In the genomic region with DNA sequence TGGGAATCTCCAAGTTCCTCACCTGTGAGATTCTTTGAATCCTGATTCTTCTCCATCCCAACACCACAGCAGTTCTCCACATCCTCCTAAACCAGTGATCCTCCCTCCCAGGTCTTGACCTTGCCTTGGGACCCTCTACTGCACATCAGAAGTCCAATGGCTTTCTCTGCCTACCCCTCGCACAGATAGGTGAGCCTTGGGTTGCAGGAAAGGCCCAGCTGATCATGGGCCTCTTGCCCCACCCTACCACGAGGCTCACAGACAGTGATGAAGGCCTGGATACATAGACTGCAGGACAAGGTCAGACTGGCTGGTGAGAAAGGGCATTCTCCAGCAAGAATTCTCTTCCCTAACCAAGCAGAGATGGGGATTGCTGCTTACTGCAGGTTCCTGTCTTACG, we compare ENCODE assay signal across 12 cellular contexts. TPM values are rescaled to one million over a fixed set of nuclear protein-coding genes. Genes with fewer than 3 reads are reported as not detected.
DNase-seq lines count a peak whose midpoint lies in the region; TF ChIP-seq lines count a peak whose summit lies in the region.
"Had no signal": no experiment of that assay in that cellular context is flagged by ENCODE, and none has a peak within 500 bp of the region (broad histone marks: within the 10 kb centered on the region; RNA-seq: fewer than 3 reads in every experiment).

No MANE protein-coding gene starts in this region.

- peak overlapping the region; percentile 63 for H3K4me3 ChIP-seq in HUES64 (ENCODE audit: low read length)

- no peak for TF ChIP-seq CTCF in GM10266 (IDR thresholded peaks at IDR 0.05; ENCODE audit: control insufficient read depth, insufficient read depth, low read depth, missing control alignments)

- H3K27ac ChIP-seq in HUES64 (ENCODE audit: low read depth, low read length) (no peak overlapping the region), cingulate gyrus (ENCODE audit: low read depth, low read length) (peak overlapping the region; percentile 89), substantia nigra (ENCODE audit: low read depth, low read length, poor library complexity, severe bottlenecking) (peak overlapping the region; percentile 89)
- H3K27ac ChIP-seq: left lung had no signal

- no peaks in the 10 kb centered on the region for H3K9me3 ChIP-seq in HUES64 (ENCODE audit: insufficient read depth, low read depth, low read length)
- H3K9me3 ChIP-seq: left lung had no signal

- peaks cover 14% of the 10 kb centered on the region for H3K4me1 ChIP-seq in HUES64 (ENCODE audit: insufficient read depth, low read length)

- H3K9ac ChIP-seq in HUES64 (ENCODE audit: low read depth, low read length) = no peak overlapping the region

- WGBS in HUES64 = 81% methylated on average over 3 of the region's 3 CpGs

- DNase-seq in mesenteric fat pad (ENCODE audit: low spot score) (peak; percentile 26), substantia nigra (lab: John Stamatoyannopoulos, UW) (peak in 6 of 49 donors; percentile 7 to 41 (median 21)), GM10266 (ENCODE audit: extremely low spot score) (no peak), posterior vena cava (ENCODE audit: low spot score) (no peak), NAMALWA (ENCODE audit: low spot score) (no peak)
- DNase-seq in stimulated activated CD4-positive, alpha-beta T cell treated with anti-CD3 and anti-CD28 coated beads, Interleukin-4, amount 100 ng/mL, for 1 hour = no peak
- DNase-seq: left lung, NCI-H2227 treated with DMSO at 0.1 percent for 48 hours, PC-3, T1000 had no signal

- no peaks in the 10 kb centered on the region for H3K27me3 ChIP-seq in HUES64 (ENCODE audit: insufficient read depth, low read length)

- intact Hi-C loops in posterior vena cava (cut with DNase I) = no loop called here

- H3K36me3 ChIP-seq in HUES64 (ENCODE audit: insufficient read depth, low read length) = peaks cover 5% of the 10 kb centered on the region

RNA-seq across cellular contexts. Expression of gene FABP3, which starts 0.8 kb away (rescaled TPM):
- 27.3 TPM for polyA plus RNA-seq in HUES64 (2013, experiment 1 of 2)
- 26.8 TPM for polyA plus RNA-seq in HUES64 (2013, experiment 2 of 2)
- 9.1 TPM for total RNA-seq in mesenteric fat pad
- 100 to 1,000 TPM; 132 to 142 TPM for total RNA-seq in posterior vena cava

RNA-seq across cellular contexts. Expression of gene SERINC2, which starts 41.0 kb away (rescaled TPM):
- polyA plus RNA-seq in HUES64 (2013, experiment 1 of 2) = 12.5 TPM
- 19.7 TPM for polyA plus RNA-seq in HUES64 (2013, experiment 2 of 2)
- total RNA-seq in mesenteric fat pad = 10.0 TPM
- total RNA-seq in posterior vena cava = 1 to 10 TPM; 3.9 to 5.1 TPM

Comparison
In these comparisons a context has a peak if more than half of its experiments do, and no peak if none do; other contexts are left out.
1. RNA of gene FABP3, which starts 0.8 kb away (total RNA-seq): 132 to 142 TPM in posterior vena cava; 9.1 TPM in mesenteric fat pad (single experiment); every median in the first group is over 10 times any median in the second.